ENCODE assay signal across 9 cellular contexts in genomic region chr14:90453401-90453951, GRCh38. TPM values are rescaled to one million over a fixed set of nuclear protein-coding genes. Genes with fewer than 3 reads are reported as not detected.
DNase-seq lines count a peak whose midpoint lies in the region; ATAC-seq and TF ChIP-seq lines count a peak whose summit lies in the region.
"Had no signal": no experiment of that assay in that cellular context is flagged by ENCODE, and none has a peak within 500 bp of the region (broad histone marks: within the 10 kb centered on the region; RNA-seq: fewer than 3 reads in every experiment).

No MANE protein-coding gene starts in this region.

- ATAC-seq in HG02970 (IDR thresholded peaks at IDR 0.05; ENCODE audit: low FRiP score, unreplicated experiment) = no peak
- ATAC-seq in T-helper 17 cell = no peak
- no peak for ATAC-seq in GM19452 (IDR thresholded peaks at IDR 0.05; ENCODE audit: unreplicated experiment)

- H3K9me3 ChIP-seq in stomach = no peaks in the 10 kb centered on the region
- no peaks in the 10 kb centered on the region for H3K9me3 ChIP-seq in T-helper 17 cell (ENCODE audit: control insufficient read depth, low read length, poor library complexity, severe bottlenecking)

- H3K4me3 Mint-ChIP-seq in T-helper 17 cell = no peak overlapping the region

- H3K27me3 ChIP-seq in stomach = no peaks in the 10 kb centered on the region

- no peak overlapping the region for H3K27ac Mint-ChIP-seq in T-helper 17 cell

- WGBS in stomach, 5 donors = 43 to 73% (median 68%) methylated on average over 14 to 18 of the region's 18 CpGs

- no peaks in the 10 kb centered on the region for H3K36me3 ChIP-seq in stomach

- DNase-seq in NCI-H524 (lab: John Stamatoyannopoulos, UW) = peak; percentile 33 to 74
- no peak for DNase-seq in NCI-H524 treated with DMSO at 0.1 percent for 48 hours (lab: John Stamatoyannopoulos, UW)
- peak; percentile 51 for DNase-seq in choroid plexus epithelial cell (ENCODE audit: low read depth)
- peak; percentile 40 for DNase-seq in kidney tubule cell (ENCODE audit: low spot score)
- peak; percentile 35 for DNase-seq in stomach
- DNase-seq in T-helper 17 cell = no peak
- DNase-seq: NCI-H2107 had no signal

- peaks cover 0 to 26% (median 22%) of the 10 kb centered on the region in 4 donors for H3K4me1 ChIP-seq in stomach

- no peak for TF ChIP-seq POLR2A in stomach (IDR thresholded peaks at IDR 0.05)

- H3K27me3 Mint-ChIP-seq in T-helper 17 cell = peaks cover 16% of the 10 kb centered on the region

- no peak for TF ChIP-seq EP300 in stomach (IDR thresholded peaks at IDR 0.05)

- intact Hi-C loops in stomach (cut with DNase I; ENCODE audit: low total_unique reads) = no loop called here

- peaks cover 2% of the 10 kb centered on the region for H3K36me3 Mint-ChIP-seq in T-helper 17 cell (ENCODE audit: low read depth)

- H3K4me3 ChIP-seq in choroid plexus epithelial cell (ENCODE audit: low read depth, low read length) = no peak overlapping the region
- no peak overlapping the region for H3K4me3 ChIP-seq in stomach

- H3K27ac ChIP-seq in stomach = peak overlapping the region; percentile 46 to 80 (median 62)

- TF ChIP-seq CTCF in choroid plexus epithelial cell (conservative IDR thresholded peaks at IDR 0.05; ENCODE audit: low read depth, low read length) (no peak), stomach (IDR thresholded peaks at IDR 0.05) (no peak)

- peaks cover 2% of the 10 kb centered on the region for H3K4me1 Mint-ChIP-seq in T-helper 17 cell

RNA-seq across cellular contexts. Expression of gene CALM1, which starts 56.6 kb away (rescaled TPM):
- total RNA-seq in stomach (1,000 to 10,000 TPM in 1 of 5 donors, 100 to 1,000 TPM in 4; 213 to 1,126 (median 441) TPM), T-helper 17 cell (100 to 1,000 TPM; 872 to 886 TPM)
- 100 to 1,000 TPM; 278 to 342 (median 327) TPM for polyA plus RNA-seq in stomach

Comparison
In these comparisons a context has a peak if more than half of its experiments do, and no peak if none do; other contexts are left out.
1. DNase-seq: peak in NCI-H524 (2 of 2), choroid plexus epithelial cell (single experiment), kidney tubule cell (single experiment) and stomach (single experiment); none in NCI-H524 treated with DMSO at 0.1 percent for 48 hours (single experiment) and T-helper 17 cell (0 of 3).